ENCODE assay signal across 10 cellular contexts in genomic region chr11:115221461-115222069, GRCh38.
DNase-seq lines count a peak whose midpoint lies in the region; ATAC-seq, FAIRE-seq and TF ChIP-seq lines count a peak whose summit lies in the region.
"Had no signal": no experiment of that assay in that cellular context is flagged by ENCODE, and none has a peak within 500 bp of the region (broad histone marks: within the 10 kb centered on the region; RNA-seq: fewer than 3 reads in every experiment).

No MANE protein-coding gene starts in this region.

- H3K27me3 Mint-ChIP-seq in CD4-positive, alpha-beta T cell = peaks cover 4% of the 10 kb centered on the region

- H3K9ac ChIP-seq in SU-DHL-6 (ENCODE audit: low read length) = peak overlapping the region; percentile 45; the same call in 1 of the 2 replicates

- POLR2A ChIA-PET in CD4-positive, alpha-beta T cell (lab: Charles Lee) = no interaction called here

- in situ Hi-C loops in gastrocnemius medialis (cut with MboI; ENCODE audit: low sequenced_read_pairs in 4 of 4) = no loop called here

- peaks cover 29 to 37% of the 10 kb centered on the region in 2 donors for H3K4me1 ChIP-seq in gastrocnemius medialis

- H3K4me3 Mint-ChIP-seq in CD4-positive, alpha-beta T cell = no peak overlapping the region

- H3K79me2 ChIP-seq in SU-DHL-6 (ENCODE audit: insufficient read depth, low read length) = no peaks in the 10 kb centered on the region

- no peak for TF ChIP-seq POLR2A in gastrocnemius medialis (IDR thresholded peaks at IDR 0.05)

- peak overlapping the region; percentile 58 for H3K4me2 ChIP-seq in SU-DHL-6 (ENCODE audit: low read depth, low read length, poor library complexity, severe bottlenecking)

- FAIRE-seq in GM19239 (lab: Jason Lieb, UNC) = peak; percentile 82

- TF ChIP-seq CTCF in SU-DHL-6 (IDR thresholded peaks at IDR 0.05; ENCODE audit: insufficient read depth, low read length, poor library complexity, severe bottlenecking) (no peak), gastrocnemius medialis (IDR thresholded peaks at IDR 0.05 in 4 of 5, conservative IDR thresholded peaks at IDR 0.05 in 1 of 5) (no peak)
- TF ChIP-seq CTCF in CD4-positive, alpha-beta T cell (IDR thresholded peaks at IDR 0.05) = no peak

- H3K4me1 Mint-ChIP-seq in CD4-positive, alpha-beta T cell (ENCODE audit: low read depth) = no peaks in the 10 kb centered on the region

- H3K27ac ChIP-seq in SU-DHL-6 (ENCODE audit: low read depth, low read length) = peak overlapping the region; percentile 95
- peak overlapping the region; percentile 81 to 88 (median 86) for H3K27ac ChIP-seq in gastrocnemius medialis
- H3K27ac ChIP-seq in CD4-positive, alpha-beta T cell (ENCODE audit: low read depth, low read length) = no peak overlapping the region

- CTCF ChIA-PET in CD4-positive, alpha-beta T cell (lab: Charles Lee) = no interaction called here

- no peaks in the 10 kb centered on the region for H3K36me3 ChIP-seq in SU-DHL-6 (ENCODE audit: low read length)
- no peaks in the 10 kb centered on the region for H3K36me3 ChIP-seq in gastrocnemius medialis

- no peaks in the 10 kb centered on the region for H3K9me2 ChIP-seq in SU-DHL-6 (replicated peaks; ENCODE audit: insufficient read depth, low read length)

- peaks cover 3% of the 10 kb centered on the region for H3K9me3 Mint-ChIP-seq in CD4-positive, alpha-beta T cell

- ATAC-seq in HG02678 (IDR thresholded peaks at IDR 0.05; ENCODE audit: unreplicated experiment) (peak; percentile 42), gastrocnemius medialis (no peak), GM18861 (IDR thresholded peaks at IDR 0.05; ENCODE audit: unreplicated experiment) (no peak)
- ATAC-seq in CD4-positive, alpha-beta T cell (ENCODE audit: poor library complexity) = no peak

- H3K4me3 ChIP-seq in SU-DHL-6 (ENCODE audit: insufficient read depth, low read length, poor library complexity, severe bottlenecking) (no peak overlapping the region), gastrocnemius medialis (no peak overlapping the region)
- H3K4me3 ChIP-seq: skin epidermis had no signal

- H2AFZ ChIP-seq in SU-DHL-6 (ENCODE audit: low read depth, low read length, severe bottlenecking) = peak overlapping the region; percentile 17

- intact Hi-C loops in gastrocnemius medialis (cut with DNase I; ENCODE audit: low total_unique reads) = loop anchor here (5.0 kb wide), 3 partner anchors 81 to 281 kb away; partner anchors contain the start of gene CADM1
- intact Hi-C loops in CD4-positive, alpha-beta T cell (cut with DNase I, micrococcal nuclease) = no loop called here

- no peaks in the 10 kb centered on the region for H3K9me3 ChIP-seq in SU-DHL-6 (ENCODE audit: insufficient read depth, low read length)
- H3K9me3 ChIP-seq in gastrocnemius medialis = no peaks in the 10 kb centered on the region
- no peaks in the 10 kb centered on the region for H3K9me3 ChIP-seq in CD4-positive, alpha-beta T cell (ENCODE audit: control insufficient read depth, low read length)

- H3K27me3 ChIP-seq in SU-DHL-6 (ENCODE audit: low read length) (no peaks in the 10 kb centered on the region), gastrocnemius medialis (no peaks in the 10 kb centered on the region)
- no peaks in the 10 kb centered on the region for H3K27me3 ChIP-seq in CD4-positive, alpha-beta T cell (ENCODE audit: control insufficient read depth, insufficient read depth, low read length)

- no peaks in the 10 kb centered on the region for H3K36me3 Mint-ChIP-seq in CD4-positive, alpha-beta T cell (ENCODE audit: low read depth)

- H4K20me1 ChIP-seq in SU-DHL-6 (ENCODE audit: low read depth, low read length) = no peaks in the 10 kb centered on the region

- DNase-seq in GM19239 (ENCODE audit: insufficient read length, low spot score) (no peak), gastrocnemius medialis (no peak), NCI-H1105 treated with DMSO at 0.1 percent for 48 hours (lab: John Stamatoyannopoulos, UW) (no peak)
- no peak for DNase-seq in CD4-positive, alpha-beta T cell
- DNase-seq: central memory CD4-positive, alpha-beta T cell; NCI-H526 treated with DMSO at 0.1 percent for 48 hours had no signal

- peaks cover 32% of the 10 kb centered on the region for H3F3A ChIP-seq in SU-DHL-6 (ENCODE audit: insufficient read depth)

- no peak overlapping the region for H3K27ac Mint-ChIP-seq in CD4-positive, alpha-beta T cell
